14 cellular contexts compared by ENCODE assay signal in genomic region chr17:2227025-2227699, GRCh38.
A peak's percentile ranks its signal among the peaks of the same experiment; 100 is the strongest.
DNase-seq lines count a peak whose midpoint lies in the region; ATAC-seq and TF ChIP-seq lines count a peak whose summit lies in the region.
"Had no signal": no experiment of that assay in that cellular context is flagged by ENCODE, and none has a peak within 500 bp of the region (broad histone marks: within the 10 kb centered on the region; RNA-seq: fewer than 3 reads in every experiment).

No MANE protein-coding gene starts in this region.

- peaks cover 4 to 9% (median 7%) of the 10 kb centered on the region in 3 donors for H3K36me3 Mint-ChIP-seq in immature natural killer cell

- no peaks in the 10 kb centered on the region for H3K4me1 ChIP-seq in smooth muscle cell (ENCODE audit: low read depth)
- H3K4me1 ChIP-seq: BE2C had no signal

- no peak overlapping the region for H3K4me3 Mint-ChIP-seq in immature natural killer cell
- H3K4me3 Mint-ChIP-seq: CD4-positive, alpha-beta memory T cell had no signal

- peak; percentile 36 for DNase-seq in HPDE6-E6E7 (ENCODE audit: extremely low spot score)
- DNase-seq in amniotic epithelial cell (ENCODE audit: low read depth) = peak; percentile 66
- no peak for DNase-seq in immature natural killer cell
- no peak for DNase-seq in smooth muscle cell (lab: John Stamatoyannopoulos, UW; ENCODE audit: unreplicated experiment)
- DNase-seq in cardiac septum (ENCODE audit: low spot score) = no peak
- DNase-seq: BE2C; CD4-positive, alpha-beta memory T cell; DMS79 treated with DMSO at 0.1 percent for 48 hours; HCEC 1CT; NCI-H1436; NCI-H345; NCI-H526 treated with DMSO at 0.1 percent for 48 hours had no signal

- H2AFZ ChIP-seq in smooth muscle cell (ENCODE audit: low read depth) = no peak overlapping the region

- H3K4me1 Mint-ChIP-seq in immature natural killer cell = peaks cover 20 to 27% of the 10 kb centered on the region in 2 donors

- peak overlapping the region in 4 of 6 donors; percentile 4 to 66 (median 34) for H3K27ac Mint-ChIP-seq in immature natural killer cell
- H3K27ac Mint-ChIP-seq: CD4-positive, alpha-beta memory T cell had no signal

- ATAC-seq in GM18873 (IDR thresholded peaks at IDR 0.05; ENCODE audit: low FRiP score, unreplicated experiment) = no peak
- no peak for ATAC-seq in HG03442 (IDR thresholded peaks at IDR 0.05; ENCODE audit: unreplicated experiment)

- H3K27me3 Mint-ChIP-seq in immature natural killer cell (ENCODE audit: low read depth in 3 of 3) = peaks cover 3 to 4% (median 4%) of the 10 kb centered on the region in 3 donors
- H3K27me3 Mint-ChIP-seq: CD4-positive, alpha-beta memory T cell had no signal

- H3F3A ChIP-seq in smooth muscle cell (ENCODE audit: low read depth) = no peaks in the 10 kb centered on the region

- no peak for TF ChIP-seq CTCF in smooth muscle cell (IDR thresholded peaks at IDR 0.05; ENCODE audit: borderline replicate concordance, insufficient read depth, poor library complexity, severe bottlenecking)

- peak overlapping the region; percentile 79 for H3K27ac ChIP-seq in smooth muscle cell (ENCODE audit: low read depth)

- H3K79me2 ChIP-seq in smooth muscle cell (ENCODE audit: low read depth) = no peaks in the 10 kb centered on the region

- no peaks in the 10 kb centered on the region for H3K9me3 ChIP-seq in smooth muscle cell (replicated peaks; ENCODE audit: low read depth)
- H3K9me3 ChIP-seq: BE2C had no signal

- 52% methylated on average over 6 of the region's 6 CpGs for WGBS in smooth muscle cell (ENCODE audit: low lambda C conversion rate)

- no peaks in the 10 kb centered on the region for H3K36me3 ChIP-seq in smooth muscle cell (ENCODE audit: low read depth)
- H3K36me3 ChIP-seq: BE2C had no signal

- peak overlapping the region; percentile 31 for H3K4me2 ChIP-seq in smooth muscle cell

- H3K27me3 ChIP-seq in smooth muscle cell (ENCODE audit: low read depth) = no peaks in the 10 kb centered on the region
- H3K27me3 ChIP-seq: BE2C had no signal

- intact Hi-C loops in cardiac septum (cut with DNase I) = no loop called here

- H3K9ac ChIP-seq in smooth muscle cell (ENCODE audit: low read depth) = no peak overlapping the region

- H3K4me3 ChIP-seq in smooth muscle cell = no peak overlapping the region

- H4K20me1 ChIP-seq in smooth muscle cell (ENCODE audit: low read depth) = peaks cover 33% of the 10 kb centered on the region

- no peaks in the 10 kb centered on the region for H3K9me3 Mint-ChIP-seq in immature natural killer cell

Comparison
In these comparisons a context has a peak if more than half of its experiments do, and no peak if none do; other contexts are left out.
1. DNase-seq: peak in HPDE6-E6E7 (single experiment) and amniotic epithelial cell (single experiment); none in immature natural killer cell (0 of 3), smooth muscle cell (single experiment) and cardiac septum (single experiment).